ENCODE assay signal across 20 cellular contexts in the genomic region with DNA sequence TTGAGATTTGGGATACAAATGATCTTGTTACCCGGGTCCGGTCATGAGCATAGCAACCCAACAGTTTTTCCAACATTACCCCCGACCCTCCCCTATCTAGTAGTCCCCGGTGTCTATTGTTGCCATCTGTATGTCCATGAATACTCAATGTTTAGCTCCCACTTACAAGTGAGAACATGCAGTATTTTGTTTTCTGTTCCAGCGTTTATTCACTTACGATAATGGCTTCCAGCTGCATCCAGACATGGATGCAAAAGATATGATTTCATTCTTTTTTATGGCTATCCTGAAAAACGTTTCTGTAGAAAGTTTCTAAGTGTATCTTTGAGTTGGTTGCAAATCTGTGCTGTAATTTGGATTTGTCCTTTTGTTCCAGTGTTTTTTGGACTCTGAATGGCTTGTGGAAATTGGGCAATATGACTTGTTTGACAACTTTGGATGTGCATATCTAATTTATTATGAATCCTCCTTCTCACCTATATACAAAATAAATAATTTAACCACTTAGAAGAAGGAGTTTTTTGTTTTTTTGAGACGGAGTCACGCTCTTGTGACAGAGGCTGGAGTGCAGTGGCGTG. TPM values are rescaled to one million over a fixed set of nuclear protein-coding genes. Genes with fewer than 3 reads are reported as not detected.
DNase-seq lines count a peak whose midpoint lies in the region; ATAC-seq and TF ChIP-seq lines count a peak whose summit lies in the region.
"Had no signal": no experiment of that assay in that cellular context is flagged by ENCODE, and none has a peak within 500 bp of the region (broad histone marks: within the 10 kb centered on the region; RNA-seq: fewer than 3 reads in every experiment).

No MANE protein-coding gene starts in this region.

- H3K4me3 ChIP-seq in colonic mucosa (no peak overlapping the region), testis (no peak overlapping the region)
- H3K4me3 ChIP-seq: A549 had no signal

- TF ChIP-seq CTCF in colonic mucosa (IDR thresholded peaks at IDR 0.05) (no peak), testis (IDR thresholded peaks at IDR 0.05) (no peak)

- no peaks in the 10 kb centered on the region for H3K27me3 Mint-ChIP-seq in activated naive CD4-positive, alpha-beta T cell treated with anti-CD3 and anti-CD28 coated beads for 36 hours (ENCODE audit: low read depth)
- no peaks in the 10 kb centered on the region for H3K27me3 Mint-ChIP-seq in activated T-helper 17 cell treated with anti-CD3 and anti-CD28 coated beads, Interleukin-2, amount 50 U/mL, for 72 hours

- ATAC-seq in activated T-helper 17 cell treated with anti-CD3 and anti-CD28 coated beads, Interleukin-2, amount 50 U/mL, for 72 hours (replicated peaks): no peak
- ATAC-seq in GM18517 (IDR thresholded peaks at IDR 0.05; ENCODE audit: unreplicated experiment): no peak
- ATAC-seq: A549; stimulated activated effector memory CD8-positive, alpha-beta T cell treated with anti-CD3 and anti-CD28 coated beads, Interleukin-12 subunit alpha, Interleukin-12 subunit beta, amount 100 ng/mL, for 72 hours had no signal

- no peaks in the 10 kb centered on the region for H3K9me3 ChIP-seq in colonic mucosa
- no peaks in the 10 kb centered on the region for H3K9me3 ChIP-seq in testis
- H3K9me3 ChIP-seq: A549, Caco-2 had no signal

- H3K27ac ChIP-seq in colonic mucosa (peak overlapping the region; percentile 12), testis (peak overlapping the region; percentile 29 to 76)
- H3K27ac ChIP-seq: A549, HL-60 had no signal

- no peak overlapping the region for H3K4me3 Mint-ChIP-seq in activated naive CD4-positive, alpha-beta T cell treated with anti-CD3 and anti-CD28 coated beads for 36 hours
- H3K4me3 Mint-ChIP-seq in activated T-helper 17 cell treated with anti-CD3 and anti-CD28 coated beads, Interleukin-2, amount 50 U/mL, for 72 hours: no peak overlapping the region
- H3K4me3 Mint-ChIP-seq: stimulated activated effector memory CD8-positive, alpha-beta T cell treated with anti-CD3 and anti-CD28 coated beads, Interleukin-12 subunit alpha, Interleukin-12 subunit beta, amount 100 ng/mL, for 72 hours had no signal

- no peaks in the 10 kb centered on the region for H3K9me3 Mint-ChIP-seq in activated naive CD4-positive, alpha-beta T cell treated with anti-CD3 and anti-CD28 coated beads for 36 hours
- no peaks in the 10 kb centered on the region for H3K9me3 Mint-ChIP-seq in activated T-helper 17 cell treated with anti-CD3 and anti-CD28 coated beads, Interleukin-2, amount 50 U/mL, for 72 hours
- H3K9me3 Mint-ChIP-seq: stimulated activated effector memory CD8-positive, alpha-beta T cell treated with anti-CD3 and anti-CD28 coated beads, Interleukin-12 subunit alpha, Interleukin-12 subunit beta, amount 100 ng/mL, for 72 hours had no signal

- TF ChIP-seq POLR2A in testis (IDR thresholded peaks at IDR 0.05): no peak

- no peak overlapping the region for H3K9ac ChIP-seq in colonic mucosa (ENCODE audit: low read depth in 2 of 2, low read length in 2 of 2)

- WGBS in testis, 2 donors: 53 to 57% methylated on average over 10 of the region's 10 CpGs

- H3K4me1 ChIP-seq in colonic mucosa (peaks cover 12% of the 10 kb centered on the region), testis (peaks cover 19% of the 10 kb centered on the region)
- H3K4me1 ChIP-seq: Caco-2 had no signal

- H3K36me3 ChIP-seq in colonic mucosa (no peaks in the 10 kb centered on the region), testis (ENCODE audit: low read depth, missing control alignments) (no peaks in the 10 kb centered on the region)

- peaks cover 22% of the 10 kb centered on the region for H3K36me3 Mint-ChIP-seq in activated naive CD4-positive, alpha-beta T cell treated with anti-CD3 and anti-CD28 coated beads for 36 hours (ENCODE audit: low read depth)
- peaks cover 86% of the 10 kb centered on the region for H3K36me3 Mint-ChIP-seq in activated T-helper 17 cell treated with anti-CD3 and anti-CD28 coated beads, Interleukin-2, amount 50 U/mL, for 72 hours (ENCODE audit: low read depth)

- H3K4me1 Mint-ChIP-seq in activated naive CD4-positive, alpha-beta T cell treated with anti-CD3 and anti-CD28 coated beads for 36 hours (ENCODE audit: low read depth): peaks cover 45% of the 10 kb centered on the region
- peaks cover 15% of the 10 kb centered on the region for H3K4me1 Mint-ChIP-seq in activated T-helper 17 cell treated with anti-CD3 and anti-CD28 coated beads, Interleukin-2, amount 50 U/mL, for 72 hours

- H3K27ac Mint-ChIP-seq in activated naive CD4-positive, alpha-beta T cell treated with anti-CD3 and anti-CD28 coated beads for 36 hours: peak overlapping the region; percentile 46
- no peak overlapping the region for H3K27ac Mint-ChIP-seq in activated T-helper 17 cell treated with anti-CD3 and anti-CD28 coated beads, Interleukin-2, amount 50 U/mL, for 72 hours

- no peak for DNase-seq in activated naive CD4-positive, alpha-beta T cell treated with anti-CD3 and anti-CD28 coated beads for 36 hours
- no peak for DNase-seq in activated naive CD4-positive, alpha-beta T cell (lab: John Stamatoyannopoulos, UW)
- no peak for DNase-seq in colonic mucosa
- peak; percentile 6 for DNase-seq in mesenteric fat pad (ENCODE audit: low spot score)
- no peak for DNase-seq in testis
- no peak for DNase-seq in putamen (ENCODE audit: low spot score)
- DNase-seq: activated gamma-delta T cell treated with Interleukin-2 at 50 U/mL for 16 hours; Caco-2; NCI-H2081 treated with DMSO at 0.1 percent for 48 hours; SHP77; stimulated activated CD4-positive, alpha-beta T cell treated with anti-CD3 and anti-CD28 coated beads, Interleukin-4, amount 100 ng/mL, for 24 hours had no signal

- CTCF ChIA-PET in activated naive CD4-positive, alpha-beta T cell treated with anti-CD3 and anti-CD28 coated beads for 36 hours (lab: Charles Lee): interaction anchor here (0.8 to 1.4 kb wide), 2 partner anchors 29 to 39 kb away, joined by 3 to 4 read pairs; no protein-coding TSS in a partner anchor

- no peaks in the 10 kb centered on the region for H3K27me3 ChIP-seq in colonic mucosa
- no peaks in the 10 kb centered on the region for H3K27me3 ChIP-seq in testis

- intact Hi-C loops in activated naive CD4-positive, alpha-beta T cell treated with anti-CD3 and anti-CD28 coated beads for 36 hours (cut with micrococcal nuclease): no loop called here
- intact Hi-C loops in colonic mucosa (cut with DNase I) (no loop called here), testis (cut with DNase I; ENCODE audit: low total_unique reads) (no loop called here)

RNA-seq across cellular contexts. Expression of gene SP1, which starts 11.8 kb away (rescaled TPM):
- total RNA-seq in activated naive CD4-positive, alpha-beta T cell treated with anti-CD3 and anti-CD28 coated beads for 36 hours: 10 to 100 TPM; 87.6 to 91.9 TPM
- total RNA-seq in colonic mucosa (10 to 100 TPM; 83.6 to 96.8 TPM), mesenteric fat pad (60.5 TPM), testis (10 to 100 TPM; 75.4 to 86.0 TPM)
- polyA plus RNA-seq in testis (ENCODE audit: insufficient read depth, low read depth, low replicate concordance): 58.6 TPM
- 10 to 100 TPM; 80.9 to 91.5 TPM for total RNA-seq in activated T-helper 17 cell treated with anti-CD3 and anti-CD28 coated beads, Interleukin-2, amount 50 U/mL, for 72 hours

RNA-seq across cellular contexts. Expression of gene AMHR2, which starts 31.9 kb away (rescaled TPM):
- not detected for total RNA-seq in activated naive CD4-positive, alpha-beta T cell treated with anti-CD3 and anti-CD28 coated beads for 36 hours
- total RNA-seq in colonic mucosa (under 1 TPM in 1 of 2 donors, not detected in 1; 0.17 TPM), mesenteric fat pad (not detected), testis (10 to 100 TPM; 39.0 to 42.1 TPM)
- polyA plus RNA-seq in testis (ENCODE audit: insufficient read depth, low read depth, low replicate concordance): 33.9 TPM
- total RNA-seq in activated T-helper 17 cell treated with anti-CD3 and anti-CD28 coated beads, Interleukin-2, amount 50 U/mL, for 72 hours: not detected
- total RNA-seq: activated CD8-positive, alpha-beta memory T cell treated with anti-CD3 and anti-CD28 coated beads for 36 hours; epithelial cell of proximal tubule; renal cortical epithelial cell had no signal

RNA-seq across cellular contexts. Expression of gene PRR13, which starts 49.8 kb away (rescaled TPM):
- 100 to 1,000 TPM; 207 to 216 TPM for total RNA-seq in activated naive CD4-positive, alpha-beta T cell treated with anti-CD3 and anti-CD28 coated beads for 36 hours
- 100 to 1,000 TPM; 331 to 504 TPM for total RNA-seq in colonic mucosa
- 119 TPM for total RNA-seq in mesenteric fat pad
- total RNA-seq in testis: 10 to 100 TPM; 43.4 to 48.5 TPM
- 120 TPM for polyA plus RNA-seq in testis (ENCODE audit: insufficient read depth, low read depth, low replicate concordance)
- total RNA-seq in activated T-helper 17 cell treated with anti-CD3 and anti-CD28 coated beads, Interleukin-2, amount 50 U/mL, for 72 hours: 100 to 1,000 TPM; 193 to 216 TPM

RNA-seq across cellular contexts. Expression of gene SP7, which starts 55.6 kb away (rescaled TPM):
- not detected for total RNA-seq in activated naive CD4-positive, alpha-beta T cell treated with anti-CD3 and anti-CD28 coated beads for 36 hours
- total RNA-seq in colonic mucosa (not detected), mesenteric fat pad (not detected), testis (1 to 10 TPM in 1 of 2 donors, under 1 TPM in 1; 0.56 to 1.2 TPM)
- polyA plus RNA-seq in testis (ENCODE audit: insufficient read depth, low read depth, low replicate concordance): 2.3 TPM
- total RNA-seq in activated T-helper 17 cell treated with anti-CD3 and anti-CD28 coated beads, Interleukin-2, amount 50 U/mL, for 72 hours: not detected
- total RNA-seq: activated CD8-positive, alpha-beta memory T cell treated with anti-CD3 and anti-CD28 coated beads for 36 hours; Caco-2; epithelial cell of proximal tubule; mononuclear cell; renal cortical epithelial cell had no signal

Comparison
In these comparisons a context has a peak if more than half of its experiments do, and no peak if none do; other contexts are left out.
1. RNA of gene AMHR2, which starts 31.9 kb away (total RNA-seq): 39.0 to 42.1 TPM in testis; 0.17 TPM in colonic mucosa, not detected in activated naive CD4-positive, alpha-beta T cell treated with anti-CD3 and anti-CD28 coated beads for 36 hours, not detected in mesenteric fat pad (single experiment) and not detected in activated T-helper 17 cell treated with anti-CD3 and anti-CD28 coated beads, Interleukin-2, amount 50 U/mL, for 72 hours; every median in the first group is over 10 times any median in the second.